7 cellular contexts compared by ENCODE assay signal in the genomic region with DNA sequence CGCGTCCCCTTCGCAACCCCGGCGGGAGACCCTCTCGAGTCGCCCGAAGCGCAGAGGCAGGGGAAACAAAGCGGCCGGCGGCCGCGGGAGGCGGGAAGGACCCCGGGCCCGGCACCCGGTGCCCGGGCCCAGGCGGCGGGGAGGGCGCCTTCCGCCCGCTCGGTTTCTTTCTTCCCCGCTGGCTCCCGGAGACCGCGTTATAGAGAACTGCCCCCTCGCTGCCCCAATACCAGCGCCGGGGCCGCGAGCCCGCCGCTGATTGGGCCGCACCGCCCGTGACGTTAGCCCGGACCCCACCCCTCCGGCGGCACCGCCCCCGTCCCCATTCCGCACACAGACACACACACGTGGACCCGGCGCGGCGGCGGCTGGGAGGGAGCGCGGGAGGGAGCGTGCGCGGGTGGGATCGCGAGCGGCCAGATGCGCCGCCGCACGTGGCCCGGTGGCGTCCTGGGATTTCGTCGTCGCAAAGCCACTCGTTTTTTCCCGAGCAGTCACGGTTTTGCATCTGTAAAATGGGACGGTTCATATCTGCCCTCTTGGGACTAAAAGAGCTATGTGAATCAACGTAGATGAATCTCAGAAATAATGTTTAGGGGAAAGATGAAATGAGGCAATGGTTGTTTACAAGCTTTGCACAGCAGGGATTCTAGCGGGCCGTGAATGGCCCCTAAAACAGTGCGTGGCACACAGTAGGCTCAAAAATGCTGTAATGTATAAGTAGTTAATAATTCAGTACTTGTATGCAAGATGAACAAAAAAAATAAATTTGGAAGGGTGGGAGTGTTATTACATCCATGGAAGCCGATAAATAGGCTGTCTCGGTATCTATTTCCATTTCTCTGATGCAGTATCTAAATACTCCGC. TPM values are rescaled to one million over a fixed set of nuclear protein-coding genes. Genes with fewer than 3 reads are reported as not detected.
DNase-seq lines count a peak whose midpoint lies in the region; ATAC-seq, FAIRE-seq and TF ChIP-seq lines count a peak whose summit lies in the region.

Gene EPOP, minus strand, starts transcription at position 209 of the 867 bp plus-strand sequence. CDS start 462 bp downstream, outside the sequence.

- no peak within 1 kb of the TSS for H3K27ac Mint-ChIP-seq in WTC11

- H3K4me1 ChIP-seq in keratinocyte (ENCODE audit: control insufficient read depth, extremely low read depth, insufficient read depth, low read length) = peaks cover 15% of the 10 kb centered on the region

- no peaks in the 10 kb centered on the region for H3K9me3 ChIP-seq in keratinocyte (ENCODE audit: control insufficient read depth, low read depth, low read length)

- peak within 1 kb of the TSS; percentile 65 for H3K9ac ChIP-seq in keratinocyte (ENCODE audit: control insufficient read depth, extremely low read depth, insufficient read depth, low read length)

- no peak within 1 kb of the TSS for H3K27ac ChIP-seq in keratinocyte (ENCODE audit: control insufficient read depth, insufficient read depth, low read length)

- peak within 1 kb of the TSS; percentile 67 for H2AFZ ChIP-seq in keratinocyte (ENCODE audit: control insufficient read depth, low read length)

- TF ChIP-seq CTCF in WTC11 (IDR thresholded peaks at IDR 0.05) (no peak), bronchial epithelial cell (IDR thresholded peaks at IDR 0.05; ENCODE audit: insufficient read depth, low read length, severe bottlenecking) (no peak), keratinocyte (optimal IDR thresholded peaks at IDR 0.05 in 1 of 3, IDR thresholded peaks at IDR 0.05 in 1 of 3, conservative IDR thresholded peaks at IDR 0.05 in 1 of 3; ENCODE audit: extremely low read depth in 1 of 3, insufficient read depth in 2 of 3, low read length in 3 of 3) (no peak)

- H3K36me3 Mint-ChIP-seq in WTC11 = no peaks in the 10 kb centered on the region

- peaks cover 77% of the 10 kb centered on the region for H3K27me3 Mint-ChIP-seq in WTC11 (ENCODE audit: low read depth)

- peak within 1 kb of the TSS; percentile 88 for H3K4me2 ChIP-seq in keratinocyte (ENCODE audit: control insufficient read depth, extremely low read depth, insufficient read depth, low read depth, low read length)

- H3K4me3 Mint-ChIP-seq in WTC11 = peak within 1 kb of the TSS; percentile 54

- H3K27me3 ChIP-seq in bronchial epithelial cell (ENCODE audit: control insufficient read depth, insufficient read depth, low read length) = peaks cover 10% of the 10 kb centered on the region
- peaks cover 5% of the 10 kb centered on the region for H3K27me3 ChIP-seq in keratinocyte (ENCODE audit: control insufficient read depth, extremely low read depth, insufficient read depth, low read length)

- H3K9me1 ChIP-seq in keratinocyte (ENCODE audit: control insufficient read depth, extremely low read depth, insufficient read depth, low read length) = no peaks in the 10 kb centered on the region

- dilution Hi-C loops in keratinocyte (cut with MboI; ENCODE audit: extremely low pct_ligation_motif_present, low sequenced_read_pairs) = no loop called here

- peak within 1 kb of the TSS; percentile 53 for H3K4me3 ChIP-seq in bronchial epithelial cell (ENCODE audit: low read depth, low read length)
- H3K4me3 ChIP-seq in keratinocyte (ENCODE audit: control insufficient read depth in 2 of 3, extremely low read depth in 1 of 3, insufficient read depth in 2 of 3, low read depth in 1 of 3, low read length in 3 of 3) = peak within 1 kb of the TSS; percentile 64 to 72 (median 69)

- ATAC-seq in GM18505 (IDR thresholded peaks at IDR 0.05; ENCODE audit: unreplicated experiment) (peak; percentile 69), HG03064 (IDR thresholded peaks at IDR 0.05; ENCODE audit: low read depth, unreplicated experiment) (peak; percentile 52), WTC11 (peak; percentile 62)

- CTCF ChIA-PET in WTC11 (lab: Charles Lee) = interaction anchor here (1.0 to 28.2 kb wide), 3 partner anchors 56 to 112 kb away, joined by 3 to 727 read pairs (median 4); partner anchors contain the start of gene SRCIN1

- H3K9me3 Mint-ChIP-seq in WTC11 = no peaks in the 10 kb centered on the region

- DNase-seq in NCI-H2196 treated with DMSO at 0.1 percent for 48 hours (lab: John Stamatoyannopoulos, UW; ENCODE audit: unreplicated experiment) (peak; percentile 44), WTC11 (ENCODE audit: low spot score) (peak; percentile 89), bronchial epithelial cell (ENCODE audit: low read depth) (peak; percentile 58), keratinocyte (ENCODE audit: low read depth, low spot score) (peak; percentile 35)
- peak; percentile 96 for DNase-seq in stimulated activated CD4-positive, alpha-beta T cell treated with anti-CD3 and anti-CD28 coated beads, Interleukin-15, amount 100 ng/mL, for 24 hours

- no peaks in the 10 kb centered on the region for H3K79me2 ChIP-seq in keratinocyte (ENCODE audit: control insufficient read depth, insufficient read depth, low read length)

- FAIRE-seq in bronchial epithelial cell (lab: Jason Lieb, UNC) (no peak), keratinocyte (lab: Jason Lieb, UNC) (no peak)

- POLR2A ChIA-PET in WTC11 (lab: Charles Lee) = interaction anchor here (0.8 kb wide), 1 partner anchor 44 kb away, joined by 3 read pairs; no protein-coding TSS in a partner anchor

- H4K20me1 ChIP-seq in keratinocyte (ENCODE audit: control insufficient read depth, extremely low read depth, insufficient read depth, low read length) = no peaks in the 10 kb centered on the region

- no peaks in the 10 kb centered on the region for H3K36me3 ChIP-seq in bronchial epithelial cell (ENCODE audit: control insufficient read depth, insufficient read depth, low read length)
- H3K36me3 ChIP-seq in keratinocyte (ENCODE audit: control insufficient read depth in 2 of 2, extremely low read depth in 1 of 2, insufficient read depth in 2 of 2, low read length in 2 of 2) = no peaks in the 10 kb centered on the region

- TF ChIP-seq POLR2A in GM18505 (IDR thresholded peaks at IDR 0.05; ENCODE audit: borderline replicate concordance, extremely low read depth, insufficient read depth, insufficient read length) = peak; percentile 46

- peaks cover 35% of the 10 kb centered on the region for H3K4me1 Mint-ChIP-seq in WTC11

TF ChIP-seq in WTC11, 78 proteins besides CTCF, POLR2A, EP300 and RAD21 (continues in another document):
- TF ChIP-seq SP1 (CRISPR knock-in tag; conservative IDR thresholded peaks at IDR 0.05) = peak; percentile 78
- TF ChIP-seq, protein P1, sequence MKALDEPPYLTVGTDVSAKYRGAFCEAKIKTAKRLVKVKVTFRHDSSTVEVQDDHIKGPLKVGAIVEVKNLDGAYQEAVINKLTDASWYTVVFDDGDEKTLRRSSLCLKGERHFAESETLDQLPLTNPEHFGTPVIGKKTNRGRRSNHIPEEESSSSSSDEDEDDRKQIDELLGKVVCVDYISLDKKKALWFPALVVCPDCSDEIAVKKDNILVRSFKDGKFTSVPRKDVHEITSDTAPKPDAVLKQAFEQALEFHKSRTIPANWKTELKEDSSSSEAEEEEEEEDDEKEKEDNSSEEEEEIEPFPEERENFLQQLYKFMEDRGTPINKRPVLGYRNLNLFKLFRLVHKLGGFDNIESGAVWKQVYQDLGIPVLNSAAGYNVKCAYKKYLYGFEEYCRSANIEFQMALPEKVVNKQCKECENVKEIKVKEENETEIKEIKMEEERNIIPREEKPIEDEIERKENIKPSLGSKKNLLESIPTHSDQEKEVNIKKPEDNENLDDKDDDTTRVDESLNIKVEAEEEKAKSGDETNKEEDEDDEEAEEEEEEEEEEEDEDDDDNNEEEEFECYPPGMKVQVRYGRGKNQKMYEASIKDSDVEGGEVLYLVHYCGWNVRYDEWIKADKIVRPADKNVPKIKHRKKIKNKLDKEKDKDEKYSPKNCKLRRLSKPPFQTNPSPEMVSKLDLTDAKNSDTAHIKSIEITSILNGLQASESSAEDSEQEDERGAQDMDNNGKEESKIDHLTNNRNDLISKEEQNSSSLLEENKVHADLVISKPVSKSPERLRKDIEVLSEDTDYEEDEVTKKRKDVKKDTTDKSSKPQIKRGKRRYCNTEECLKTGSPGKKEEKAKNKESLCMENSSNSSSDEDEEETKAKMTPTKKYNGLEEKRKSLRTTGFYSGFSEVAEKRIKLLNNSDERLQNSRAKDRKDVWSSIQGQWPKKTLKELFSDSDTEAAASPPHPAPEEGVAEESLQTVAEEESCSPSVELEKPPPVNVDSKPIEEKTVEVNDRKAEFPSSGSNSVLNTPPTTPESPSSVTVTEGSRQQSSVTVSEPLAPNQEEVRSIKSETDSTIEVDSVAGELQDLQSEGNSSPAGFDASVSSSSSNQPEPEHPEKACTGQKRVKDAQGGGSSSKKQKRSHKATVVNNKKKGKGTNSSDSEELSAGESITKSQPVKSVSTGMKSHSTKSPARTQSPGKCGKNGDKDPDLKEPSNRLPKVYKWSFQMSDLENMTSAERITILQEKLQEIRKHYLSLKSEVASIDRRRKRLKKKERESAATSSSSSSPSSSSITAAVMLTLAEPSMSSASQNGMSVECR (CRISPR knock-in tag; IDR thresholded peaks at IDR 0.05; ENCODE audit: borderline replicate concordance) = peak; percentile 25; the same call in 1 of the 2 replicates
- no peak for TF ChIP-seq ELF4 (CRISPR knock-in tag; IDR thresholded peaks at IDR 0.05; ENCODE audit: low read depth)
- TF ChIP-seq FOXP4 (CRISPR knock-in tag; IDR thresholded peaks at IDR 0.05) = 0 out of 2 replicates have a peak, but pooled peaks have one; percentile 44
- peak; percentile 74 for TF ChIP-seq GABPB1 (CRISPR knock-in tag; IDR thresholded peaks at IDR 0.05)

RNA-seq across cellular contexts. Expression of gene EPOP, which starts in this region (rescaled TPM):
- total RNA-seq in WTC11 (2021) (8.7 to 12.3 TPM (median 9.0 TPM) in 3 replicates), bronchial epithelial cell (2.4 and 4.2 TPM in 2 replicates)
- 2.1 to 4.4 TPM (median 3.2 TPM) in 3 replicates for polyA plus RNA-seq in keratinocyte
- polyA plus RNA-seq in keratinocyte (2011; ENCODE audit: low read depth) = 2.2 TPM
- 3.9 and 6.1 TPM in 2 replicates for polyA plus RNA-seq in keratinocyte (2011; cell fraction: cytosol; rRNA removed)
- polyA plus RNA-seq in keratinocyte (2011; cell fraction: nucleus; rRNA removed) = 3.5 and 4.5 TPM in 2 replicates
- polyA plus RNA-seq in keratinocyte (2012; ENCODE audit: low replicate concordance) = 6.7 and 8.6 TPM in 2 replicates
- polyA minus RNA-seq in keratinocyte = 1.4 to 3.8 TPM (median 2.2 TPM) in 3 replicates
- 5.9 TPM for polyA minus RNA-seq in keratinocyte (2011; cell fraction: cytosol; rRNA and poly(A)+ RNA removed)
- polyA minus RNA-seq in keratinocyte (2011; cell fraction: nucleus; rRNA and poly(A)+ RNA removed) = 1.9 and 2.6 TPM in 2 replicates

Comparison
In these comparisons a context has a peak if more than half of its experiments do, and no peak if none do; other contexts are left out.
1. DNase-seq: peak in every context shown above with its lines; median percentile 96 in stimulated activated CD4-positive, alpha-beta T cell treated with anti-CD3 and anti-CD28 coated beads, Interleukin-15, amount 100 ng/mL, for 24 hours; 89 in WTC11; 58 in bronchial epithelial cell; 44 in NCI-H2196 treated with DMSO at 0.1 percent for 48 hours; 35 in keratinocyte.